In genomic region chr15:64690578-64691296, GRCh38 we compare ENCODE assay signal across 9 cellular contexts.
DNase-seq lines count a peak whose midpoint lies in the region; ATAC-seq and TF ChIP-seq lines count a peak whose summit lies in the region.
"Had no signal": no experiment of that assay in that cellular context is flagged by ENCODE, and none has a peak within 500 bp of the region (broad histone marks: within the 10 kb centered on the region; RNA-seq: fewer than 3 reads in every experiment).

No MANE protein-coding gene starts in this region.

- H3K9me3 Mint-ChIP-seq in natural killer cell: no peaks in the 10 kb centered on the region
- no peaks in the 10 kb centered on the region for H3K9me3 Mint-ChIP-seq in natural killer cell treated with Interleukin-12 subunit alpha and Interleukin-12 subunit beta and Interleukin-15 and Interleukin-18, amount 100 ng/mL, for 72 hours
- H3K9me3 Mint-ChIP-seq in chondrocyte (ENCODE audit: low read depth): no peaks in the 10 kb centered on the region
- no peaks in the 10 kb centered on the region for H3K9me3 Mint-ChIP-seq in mesothelial cell of epicardium

- H3K4me3 Mint-ChIP-seq in natural killer cell: no peak overlapping the region
- H3K4me3 Mint-ChIP-seq in natural killer cell treated with Interleukin-12 subunit alpha and Interleukin-12 subunit beta and Interleukin-15 and Interleukin-18, amount 100 ng/mL, for 72 hours: no peak overlapping the region
- H3K4me3 Mint-ChIP-seq in chondrocyte (ENCODE audit: unreplicated experiment): no peak overlapping the region
- no peak overlapping the region for H3K4me3 Mint-ChIP-seq in mesothelial cell of epicardium

- peak overlapping the region; percentile 45 to 72 for H3K27ac Mint-ChIP-seq in natural killer cell
- H3K27ac Mint-ChIP-seq in natural killer cell treated with Interleukin-12 subunit alpha and Interleukin-12 subunit beta and Interleukin-15 and Interleukin-18, amount 100 ng/mL, for 72 hours: peak overlapping the region in 1 of 2 donors; percentile 78
- H3K27ac Mint-ChIP-seq in chondrocyte (ENCODE audit: unreplicated experiment): no peak overlapping the region
- H3K27ac Mint-ChIP-seq in mesothelial cell of epicardium: peak overlapping the region; percentile 89

- peaks cover 11% of the 10 kb centered on the region in 2 donors for H3K4me1 Mint-ChIP-seq in natural killer cell
- peaks cover 0 to 15% of the 10 kb centered on the region in 2 donors for H3K4me1 Mint-ChIP-seq in natural killer cell treated with Interleukin-12 subunit alpha and Interleukin-12 subunit beta and Interleukin-15 and Interleukin-18, amount 100 ng/mL, for 72 hours (ENCODE audit: low read depth in 2 of 2)
- peaks cover 17% of the 10 kb centered on the region for H3K4me1 Mint-ChIP-seq in chondrocyte (ENCODE audit: low read depth)
- H3K4me1 Mint-ChIP-seq in mesothelial cell of epicardium: peaks cover 25% of the 10 kb centered on the region

- intact Hi-C loops in natural killer cell (cut with micrococcal nuclease): no loop called here

- ATAC-seq in natural killer cell (no peak), GM21723 (IDR thresholded peaks at IDR 0.05; ENCODE audit: unreplicated experiment) (no peak), GM19023 (IDR thresholded peaks at IDR 0.05; ENCODE audit: unreplicated experiment) (no peak), HG02610 (IDR thresholded peaks at IDR 0.05; ENCODE audit: unreplicated experiment) (no peak)
- ATAC-seq in natural killer cell treated with Interleukin-12 subunit alpha and Interleukin-12 subunit beta and Interleukin-15 and Interleukin-18, amount 100 ng/mL, for 72 hours: no peak

- DNase-seq in natural killer cell (no peak), chondrocyte (ENCODE audit: low spot score) (no peak), mesothelial cell of epicardium (ENCODE audit: low spot score in 2 of 2, unreplicated experiment in 2 of 2) (no peak), islet precursor cell (no peak)
- no peak for DNase-seq in natural killer cell treated with Interleukin-12 subunit alpha and Interleukin-12 subunit beta and Interleukin-15 and Interleukin-18, amount 100 ng/mL, for 72 hours (ENCODE audit: low spot score)
- DNase-seq: SHP77 treated with DMSO at 0.1 percent for 48 hours had no signal

- H3K36me3 Mint-ChIP-seq in natural killer cell (no peaks in the 10 kb centered on the region), chondrocyte (ENCODE audit: low read depth) (peaks cover 18% of the 10 kb centered on the region), mesothelial cell of epicardium (peaks cover 26% of the 10 kb centered on the region)
- H3K36me3 Mint-ChIP-seq in natural killer cell treated with Interleukin-12 subunit alpha and Interleukin-12 subunit beta and Interleukin-15 and Interleukin-18, amount 100 ng/mL, for 72 hours: peaks cover 7% of the 10 kb centered on the region

- H3K27me3 Mint-ChIP-seq in natural killer cell (ENCODE audit: low read depth in 2 of 2) (no peaks in the 10 kb centered on the region), chondrocyte (ENCODE audit: low read depth) (no peaks in the 10 kb centered on the region), mesothelial cell of epicardium (ENCODE audit: low read depth) (no peaks in the 10 kb centered on the region)
- no peaks in the 10 kb centered on the region for H3K27me3 Mint-ChIP-seq in natural killer cell treated with Interleukin-12 subunit alpha and Interleukin-12 subunit beta and Interleukin-15 and Interleukin-18, amount 100 ng/mL, for 72 hours

- TF ChIP-seq CTCF in natural killer cell (IDR thresholded peaks at IDR 0.05) (no peak), chondrocyte (IDR thresholded peaks at IDR 0.05) (peak; percentile 44), mesothelial cell of epicardium (IDR thresholded peaks at IDR 0.05; ENCODE audit: unreplicated experiment) (peak; percentile 42)
